ENCODE assay signal across 7 cellular contexts in the genomic region with DNA sequence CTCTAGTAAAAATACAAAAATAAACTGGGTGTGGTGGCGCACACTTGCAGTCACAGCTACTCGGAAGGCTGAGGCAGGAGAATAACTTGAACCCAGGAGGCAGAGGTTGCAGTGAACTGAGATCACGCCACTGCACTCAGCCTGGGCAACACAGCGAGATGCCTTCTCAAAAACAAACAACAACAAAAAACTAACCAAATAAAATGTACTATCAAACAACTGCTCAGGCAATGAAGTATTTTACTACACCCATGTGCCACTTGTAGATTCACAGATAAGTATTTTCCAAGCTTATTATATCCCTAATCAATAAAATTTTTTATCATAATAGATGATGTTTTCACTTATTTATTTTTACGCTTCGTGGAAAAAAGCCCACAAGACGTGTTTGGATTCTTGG. TPM values are rescaled to one million over a fixed set of nuclear protein-coding genes. Genes with fewer than 3 reads are reported as not detected.
DNase-seq lines count a peak whose midpoint lies in the region; ATAC-seq and TF ChIP-seq lines count a peak whose summit lies in the region.

No MANE protein-coding gene starts in this region.

- H3K4me1 Mint-ChIP-seq in immature natural killer cell: peaks cover 14 to 32% of the 10 kb centered on the region in 2 donors

- 91% methylated on average over 7 of the region's 7 CpGs for WGBS in HUES64
- 34 to 46% (median 35%) methylated on average over 7 of the region's 7 CpGs for WGBS in stomach, 5 donors

- H3K4me3 ChIP-seq in HUES64 (ENCODE audit: low read length) (peak overlapping the region; percentile 83), stomach (peak overlapping the region; percentile 48 to 62 (median 56))

- H3K36me3 Mint-ChIP-seq in activated naive CD4-positive, alpha-beta T cell treated with anti-CD3 and anti-CD28 coated beads, Interleukin-2, amount 50 U/mL, for 72 hours: peaks cover 0 to 13% of the 10 kb centered on the region in 2 donors
- H3K36me3 Mint-ChIP-seq in immature natural killer cell: no peaks in the 10 kb centered on the region

- ATAC-seq in activated naive CD4-positive, alpha-beta T cell treated with anti-CD3 and anti-CD28 coated beads, Interleukin-2, amount 50 U/mL, for 72 hours: no peak
- ATAC-seq in HG03025 (IDR thresholded peaks at IDR 0.05; ENCODE audit: low FRiP score, unreplicated experiment): no peak

- H3K27ac Mint-ChIP-seq in activated naive CD4-positive, alpha-beta T cell treated with anti-CD3 and anti-CD28 coated beads, Interleukin-2, amount 50 U/mL, for 72 hours: peak overlapping the region; percentile 93 to 100
- H3K27ac Mint-ChIP-seq in immature natural killer cell: peak overlapping the region; percentile 99 to 100 (median 100)

- H3K9me3 ChIP-seq in HUES64 (ENCODE audit: insufficient read depth, low read depth, low read length): no peaks in the 10 kb centered on the region
- H3K9me3 ChIP-seq in stomach: no peaks in the 10 kb centered on the region

- no peaks in the 10 kb centered on the region for H3K9me3 Mint-ChIP-seq in activated naive CD4-positive, alpha-beta T cell treated with anti-CD3 and anti-CD28 coated beads, Interleukin-2, amount 50 U/mL, for 72 hours
- H3K9me3 Mint-ChIP-seq in immature natural killer cell: no peaks in the 10 kb centered on the region

- TF ChIP-seq CTCF in stomach (IDR thresholded peaks at IDR 0.05): no peak

- H3K27me3 ChIP-seq in HUES64 (ENCODE audit: insufficient read depth, low read length) (no peaks in the 10 kb centered on the region), stomach (no peaks in the 10 kb centered on the region)

- H3K4me1 ChIP-seq in HUES64 (ENCODE audit: insufficient read depth, low read length): no peaks in the 10 kb centered on the region
- peaks cover 5 to 13% (median 10%) of the 10 kb centered on the region in 4 donors for H3K4me1 ChIP-seq in stomach

- intact Hi-C loops in stomach (cut with DNase I; ENCODE audit: low total_unique reads): no loop called here

- TF ChIP-seq EP300 in stomach (IDR thresholded peaks at IDR 0.05): no peak

- DNase-seq in activated naive CD4-positive, alpha-beta T cell treated with anti-CD3 and anti-CD28 coated beads, Interleukin-2, amount 50 U/mL, for 72 hours (ENCODE audit: low spot score in 2 of 2): no peak
- DNase-seq in immature natural killer cell (peak in 1 of 3 donors; percentile 3), stomach (no peak), C1 segment of cervical spinal cord (lab: John Stamatoyannopoulos, UW) (no peak), Kasumi-1 (lab: John Stamatoyannopoulos, UW) (no peak)

- peak overlapping the region; percentile 93; the same call in 1 of the 2 replicates for H3K9ac ChIP-seq in HUES64 (ENCODE audit: low read depth, low read length)

- H3K27me3 Mint-ChIP-seq in immature natural killer cell (ENCODE audit: low read depth in 3 of 3): peaks cover 3 to 11% (median 7%) of the 10 kb centered on the region in 3 donors

- H3K27ac ChIP-seq in HUES64 (ENCODE audit: low read depth, low read length) (peak overlapping the region; percentile 91; the same call in 1 of the 2 replicates), stomach (peak overlapping the region; percentile 78 to 100 (median 99))

- no peak for TF ChIP-seq POLR2A in stomach (IDR thresholded peaks at IDR 0.05)

- peak overlapping the region; percentile 97 to 100 (median 99) for H3K4me3 Mint-ChIP-seq in immature natural killer cell

- H3K36me3 ChIP-seq in HUES64 (ENCODE audit: insufficient read depth, low read length) (no peaks in the 10 kb centered on the region), stomach (no peaks in the 10 kb centered on the region)

RNA-seq across cellular contexts. Expression of a gene that starts 0.9 kb away (rescaled TPM):
- polyA plus RNA-seq in HUES64 (2013, experiment 1 of 2): 0.35 TPM
- 0.89 TPM for polyA plus RNA-seq in HUES64 (2013, experiment 2 of 2)
- total RNA-seq in activated naive CD4-positive, alpha-beta T cell treated with anti-CD3 and anti-CD28 coated beads, Interleukin-2, amount 50 U/mL, for 72 hours: 1 to 10 TPM in 1 of 2 donors, under 1 TPM in 1; 0.66 to 1.2 TPM
- 1 to 10 TPM in 1 of 3 donors, under 1 TPM in 1, not detected in 1; 0.37 to 1.7 TPM for polyA plus RNA-seq in immature natural killer cell
- 1 to 10 TPM in 1 of 5 donors, not detected in 4; 5.0 TPM for total RNA-seq in stomach
- polyA plus RNA-seq in stomach: 1 to 10 TPM in 1 of 3 donors, under 1 TPM in 1, not detected in 1; 0.33 to 1.1 TPM

RNA-seq across cellular contexts. Expression of a gene that starts 31.8 kb away (rescaled TPM):
- polyA plus RNA-seq in HUES64 (2013, experiment 1 of 2): 15.5 TPM
- polyA plus RNA-seq in HUES64 (2013, experiment 2 of 2): 19.8 TPM
- 1 to 10 TPM; 6.1 to 8.1 TPM for total RNA-seq in activated naive CD4-positive, alpha-beta T cell treated with anti-CD3 and anti-CD28 coated beads, Interleukin-2, amount 50 U/mL, for 72 hours
- polyA plus RNA-seq in immature natural killer cell (10 to 100 TPM; 10.4 to 17.1 (median 16.6) TPM), stomach (1 to 10 TPM; 5.7 to 8.5 (median 6.1) TPM)
- 10 to 100 TPM; 12.5 to 43.7 (median 23.9) TPM for total RNA-seq in stomach
